Comparison of ENCODE assay signal across 8 cellular contexts in the genomic region with DNA sequence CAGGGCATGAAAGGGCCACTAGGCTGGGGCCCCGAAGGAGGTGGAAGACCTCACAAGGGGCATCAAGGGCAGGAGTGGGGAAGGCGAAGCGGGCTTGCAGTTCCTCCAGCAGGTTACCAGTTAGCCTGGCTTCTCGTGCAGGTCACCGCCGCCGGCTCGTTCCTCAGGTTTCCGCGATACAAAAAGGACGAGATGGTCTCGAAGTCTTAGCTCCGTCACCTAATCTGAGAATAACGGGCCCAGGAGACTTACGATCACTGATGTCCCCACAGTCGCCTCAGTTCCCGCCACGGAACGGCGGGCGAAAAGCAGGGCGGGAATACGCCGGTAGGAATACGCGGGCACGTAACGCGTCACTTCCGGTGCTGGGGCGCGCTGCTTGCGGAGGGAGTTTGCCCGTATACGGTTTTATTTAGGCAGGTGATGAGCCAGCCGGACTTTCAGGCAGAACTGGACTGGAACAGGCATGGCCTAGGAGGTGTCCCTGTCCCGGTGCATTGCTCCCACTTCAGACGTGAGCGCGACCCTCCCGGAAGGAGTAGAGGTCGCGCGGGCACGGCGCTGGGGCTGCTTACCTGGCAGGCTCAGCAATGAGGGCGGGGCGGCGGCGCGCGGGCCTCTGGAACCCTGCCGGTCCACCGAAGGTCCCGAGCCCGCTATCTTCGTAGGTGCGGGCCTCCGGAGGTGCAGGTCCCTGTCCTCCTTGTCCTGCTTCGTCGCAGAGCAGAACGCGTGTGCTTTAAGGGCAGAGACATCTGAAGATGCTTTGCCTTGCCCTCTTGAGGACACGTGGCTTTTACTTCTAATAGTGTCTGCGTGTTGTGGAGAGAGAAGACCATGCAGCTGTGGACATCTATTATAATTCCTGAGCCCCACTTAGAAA. TPM values are rescaled to one million over a fixed set of nuclear protein-coding genes. Genes with fewer than 3 reads are reported as not detected.
DNase-seq lines count a peak whose midpoint lies in the region; ATAC-seq and TF ChIP-seq lines count a peak whose summit lies in the region.

A gene with protein sequence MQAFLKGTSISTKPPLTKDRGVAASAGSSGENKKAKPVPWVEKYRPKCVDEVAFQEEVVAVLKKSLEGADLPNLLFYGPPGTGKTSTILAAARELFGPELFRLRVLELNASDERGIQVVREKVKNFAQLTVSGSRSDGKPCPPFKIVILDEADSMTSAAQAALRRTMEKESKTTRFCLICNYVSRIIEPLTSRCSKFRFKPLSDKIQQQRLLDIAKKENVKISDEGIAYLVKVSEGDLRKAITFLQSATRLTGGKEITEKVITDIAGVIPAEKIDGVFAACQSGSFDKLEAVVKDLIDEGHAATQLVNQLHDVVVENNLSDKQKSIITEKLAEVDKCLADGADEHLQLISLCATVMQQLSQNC (minus strand): TSS at position 310 of the 883 bp plus-strand sequence. CDS start 1,769 bp downstream, outside the sequence.

- CTCF ChIA-PET in Panc1 (lab: Charles Lee) = no interaction called here

- no peaks in the 10 kb centered on the region for H3K27me3 ChIP-seq in Panc1 (ENCODE audit: control insufficient read depth, insufficient read depth, low read length)
- H3K27me3 ChIP-seq in muscle layer of duodenum (ENCODE audit: low read depth, low read length) = no peaks in the 10 kb centered on the region

- in situ Hi-C loops in Panc1 (cut with HindIII; ENCODE audit: low pct_unique_long_range_greater_than_20kb, low sequenced_read_pairs) = no loop called here

- H3K9me3 Mint-ChIP-seq in IgD-negative memory B cell = no peaks in the 10 kb centered on the region
- no peaks in the 10 kb centered on the region for H3K9me3 Mint-ChIP-seq in activated T-cell treated with anti-CD3 and anti-CD28 coated beads, Interleukin-2, amount 50 U/mL, for 24 hours

- no peaks in the 10 kb centered on the region for H3K9me3 ChIP-seq in Panc1 (ENCODE audit: control insufficient read depth, insufficient read depth, low read depth, low read length)
- H3K9me3 ChIP-seq in muscle layer of duodenum (ENCODE audit: control insufficient read depth in 1 of 2, low read length in 2 of 2) = no peaks in the 10 kb centered on the region

- peak within 1 kb of the TSS; percentile 60 to 85 for H3K4me3 ChIP-seq in Panc1 (ENCODE audit: low read depth in 2 of 2, low read length in 2 of 2)
- peak within 1 kb of the TSS; percentile 78 to 87 for H3K4me3 ChIP-seq in muscle layer of duodenum (ENCODE audit: low read depth in 1 of 2, low read length in 2 of 2)

- H3K4me1 Mint-ChIP-seq in IgD-negative memory B cell = peaks cover 7 to 16% (median 10%) of the 10 kb centered on the region in 3 donors
- peaks cover 30% of the 10 kb centered on the region for H3K4me1 Mint-ChIP-seq in activated T-cell treated with anti-CD3 and anti-CD28 coated beads, Interleukin-2, amount 50 U/mL, for 24 hours (ENCODE audit: low read depth)

- no peak for TF ChIP-seq CTCF in Panc1 (IDR thresholded peaks at IDR 0.05)

- H3K36me3 ChIP-seq in Panc1 (ENCODE audit: control insufficient read depth, insufficient read depth, low read length) (peaks cover 5% of the 10 kb centered on the region), muscle layer of duodenum (ENCODE audit: control insufficient read depth in 1 of 2, insufficient read depth in 2 of 2, low read length in 2 of 2) (peaks cover 0 to 7% of the 10 kb centered on the region in 2 donors)

- H3K4me3 Mint-ChIP-seq in IgD-negative memory B cell = peak within 1 kb of the TSS; percentile 96 to 99 (median 98)
- peak within 1 kb of the TSS; percentile 96 for H3K4me3 Mint-ChIP-seq in activated T-cell treated with anti-CD3 and anti-CD28 coated beads, Interleukin-2, amount 50 U/mL, for 24 hours

- BruUV-seq in Panc1 (replicated peaks; lab: Mats Ljungman, UMichigan) = TSS peak; percentile 98

- POLR2A ChIA-PET in Panc1 (lab: Charles Lee) = no interaction called here

- H3K4me1 ChIP-seq in Panc1 (ENCODE audit: control insufficient read depth, insufficient read depth, low read length) (peaks cover 15% of the 10 kb centered on the region), muscle layer of duodenum (ENCODE audit: control insufficient read depth in 1 of 2, insufficient read depth in 2 of 2, low read length in 2 of 2) (peaks cover 9 to 12% of the 10 kb centered on the region in 2 donors)

- H3K27ac Mint-ChIP-seq in IgD-negative memory B cell = peak within 1 kb of the TSS; percentile 87 to 96 (median 93)
- H3K27ac Mint-ChIP-seq in activated T-cell treated with anti-CD3 and anti-CD28 coated beads, Interleukin-2, amount 50 U/mL, for 24 hours = peak within 1 kb of the TSS; percentile 98

- no peaks in the 10 kb centered on the region for H3K27me3 Mint-ChIP-seq in IgD-negative memory B cell
- no peaks in the 10 kb centered on the region for H3K27me3 Mint-ChIP-seq in activated T-cell treated with anti-CD3 and anti-CD28 coated beads, Interleukin-2, amount 50 U/mL, for 24 hours

- H3K36me3 Mint-ChIP-seq in IgD-negative memory B cell = peaks cover 2% of the 10 kb centered on the region
- H3K36me3 Mint-ChIP-seq in activated T-cell treated with anti-CD3 and anti-CD28 coated beads, Interleukin-2, amount 50 U/mL, for 24 hours (ENCODE audit: low read depth) = peaks cover 51% of the 10 kb centered on the region

- peak within 1 kb of the TSS; percentile 85 for H3K27ac ChIP-seq in Panc1 (ENCODE audit: low read length)
- peak within 1 kb of the TSS; percentile 80 for H3K27ac ChIP-seq in muscle layer of duodenum (ENCODE audit: low read length)

- peak; percentile 97 for ATAC-seq in GM21529 (IDR thresholded peaks at IDR 0.05; ENCODE audit: unreplicated experiment)
- ATAC-seq in Panc1 = peak; percentile 99
- ATAC-seq in esophagus mucosa = peak; percentile 92

- intact Hi-C loops in Panc1 (cut with micrococcal nuclease; ENCODE audit: unreplicated experiment) = no loop called here

- peak; percentile 77 for DNase-seq in DMS114 treated with DMSO at 0.1 percent for 48 hours (lab: John Stamatoyannopoulos, UW; ENCODE audit: unreplicated experiment)
- peak; percentile 57 for DNase-seq in Panc1 (ENCODE audit: low read depth, low spot score)
- peak; percentile 93 for DNase-seq in activated T-cell treated with anti-CD3 and anti-CD28 coated beads, Interleukin-2, amount 50 U/mL, for 24 hours
- DNase-seq in stimulated activated CD8-positive, alpha-beta memory T cell treated with anti-CD3 and anti-CD28 coated beads, Interleukin-7, amount 100 ng/mL, for 4 hours (ENCODE audit: low read depth in 2 of 2) = peak; percentile 74 to 77

RNA-seq across cellular contexts. Expression of the gene that starts here (rescaled TPM):
- polyA plus RNA-seq in IgD-negative memory B cell = 25.0 TPM
- 70.7 TPM for total RNA-seq in Panc1 (2021; ENCODE audit: unreplicated experiment)
- 28.4 TPM for polyA plus RNA-seq in Panc1 (2012; ENCODE audit: insufficient read length)
- total RNA-seq in esophagus mucosa = 18.2 TPM

Comparison
In these comparisons a context has a peak if more than half of its experiments do, and no peak if none do; other contexts are left out.
1. Peak in every context shown above with its lines: DNase-seq, ATAC-seq, H3K4me3 ChIP-seq and H3K27ac ChIP-seq.